27 cellular contexts compared by ENCODE assay signal in genomic region chr12:17954788-17955187, GRCh38.
DNase-seq lines count a peak whose midpoint lies in the region; ATAC-seq and TF ChIP-seq lines count a peak whose summit lies in the region.
"Had no signal": no experiment of that assay in that cellular context is flagged by ENCODE, and none has a peak within 500 bp of the region (broad histone marks: within the 10 kb centered on the region; RNA-seq: fewer than 3 reads in every experiment).

No MANE protein-coding gene starts in this region.

- no peak overlapping the region for H2AFZ ChIP-seq in neural progenitor cell (replicated peaks)

- no peaks in the 10 kb centered on the region for H3K36me3 ChIP-seq in neural progenitor cell
- H3K36me3 ChIP-seq: BLaER1, esophagus squamous epithelium, pancreas, right lobe of liver, uterus had no signal

- no peaks in the 10 kb centered on the region for H3K4me1 Mint-ChIP-seq in neural progenitor cell
- no peaks in the 10 kb centered on the region for H3K4me1 Mint-ChIP-seq in stimulated activated naive B cell treated with anti-CD40 and anti-IgM and Interleukin-4, amounts not matched to agents 10 μg/mL and 1 μg/mL and 100 μg/mL, for 72 hours
- H3K4me1 Mint-ChIP-seq in T-cell: no peaks in the 10 kb centered on the region
- H3K4me1 Mint-ChIP-seq: activated naive CD4-positive, alpha-beta T cell treated with anti-CD3 and anti-CD28 coated beads, Interleukin-2, amount 50 U/mL, for 24 hours had no signal

- H3K4me2 ChIP-seq in neural progenitor cell: no peak overlapping the region
- H3K4me2 ChIP-seq: BLaER1 had no signal

- no peaks in the 10 kb centered on the region for H3F3A ChIP-seq in neural progenitor cell (ENCODE audit: low read depth)

- H3K27ac Mint-ChIP-seq in neural progenitor cell (no peak overlapping the region), T-cell (no peak overlapping the region)
- H3K27ac Mint-ChIP-seq in stimulated activated naive B cell treated with anti-CD40 and anti-IgM and Interleukin-4, amounts not matched to agents 10 μg/mL and 1 μg/mL and 100 μg/mL, for 72 hours: no peak overlapping the region
- H3K27ac Mint-ChIP-seq: activated naive CD4-positive, alpha-beta T cell treated with anti-CD3 and anti-CD28 coated beads, Interleukin-2, amount 50 U/mL, for 24 hours; activated T-cell treated with anti-CD3 and anti-CD28 coated beads, Interleukin-2, amount 50 U/mL, for 72 hours; IgD-negative memory B cell; naive thymus-derived CD8-positive, alpha-beta T cell had no signal

- H3K4me3 Mint-ChIP-seq in neural progenitor cell (no peak overlapping the region), T-cell (no peak overlapping the region)
- H3K4me3 Mint-ChIP-seq in stimulated activated naive B cell treated with anti-CD40 and anti-IgM and Interleukin-4, amounts not matched to agents 10 μg/mL and 1 μg/mL and 100 μg/mL, for 72 hours: no peak overlapping the region
- H3K4me3 Mint-ChIP-seq: activated naive CD4-positive, alpha-beta T cell treated with anti-CD3 and anti-CD28 coated beads, Interleukin-2, amount 50 U/mL, for 24 hours; activated T-cell treated with anti-CD3 and anti-CD28 coated beads, Interleukin-2, amount 50 U/mL, for 72 hours; IgD-negative memory B cell; naive thymus-derived CD8-positive, alpha-beta T cell had no signal

- POLR2A ChIA-PET in T-cell (lab: Charles Lee): no interaction called here

- H3K9me3 Mint-ChIP-seq in neural progenitor cell: no peaks in the 10 kb centered on the region
- peaks cover 0 to 5% of the 10 kb centered on the region in 2 donors for H3K9me3 Mint-ChIP-seq in stimulated activated naive B cell treated with anti-CD40 and anti-IgM and Interleukin-4, amounts not matched to agents 10 μg/mL and 1 μg/mL and 100 μg/mL, for 72 hours
- peaks cover 2 to 14% (median 11%) of the 10 kb centered on the region in 3 donors for H3K9me3 Mint-ChIP-seq in T-cell

- H3K27ac ChIP-seq in VCaP: no peak overlapping the region
- H3K27ac ChIP-seq in neural progenitor cell: no peak overlapping the region
- H3K27ac ChIP-seq: BLaER1, esophagus squamous epithelium, pancreas, right lobe of liver, uterus had no signal

- DNase-seq in NCI-H82 (lab: John Stamatoyannopoulos, UW): peak; percentile 52
- DNase-seq in NCI-H82 treated with DMSO at 0.1 percent for 48 hours (lab: John Stamatoyannopoulos, UW; ENCODE audit: unreplicated experiment): no peak
- DNase-seq in NAMALWA (ENCODE audit: low spot score): peak; percentile 41
- peak; percentile 6 for DNase-seq in neural progenitor cell (ENCODE audit: low spot score)
- no peak for DNase-seq in stimulated activated naive B cell treated with anti-CD40 and anti-IgM and Interleukin-4, amounts not matched to agents 10 μg/mL and 1 μg/mL and 100 μg/mL, for 72 hours
- no peak for DNase-seq in NCI-H748 treated with DMSO at 0.1 percent for 48 hours (lab: John Stamatoyannopoulos, UW)
- DNase-seq in T-cell: no peak
- DNase-seq: activated T-cell treated with anti-CD3 and anti-CD28 coated beads, Interleukin-2, amount 50 U/mL, for 72 hours; aorta; effector CD8-positive, alpha-beta T cell; esophagus squamous epithelium; GF-D8; mesenchymal stem cell; MV-4-11; naive thymus-derived CD8-positive, alpha-beta T cell; NCI-H2029 treated with DMSO at 0.1 percent for 48 hours; NCI-H510A; pancreas; right lobe of liver; Right ventricle myocardium superior; T-helper 2 cell; uterus had no signal

- H3K27me3 Mint-ChIP-seq in neural progenitor cell (ENCODE audit: insufficient read depth, low read depth): no peaks in the 10 kb centered on the region
- H3K27me3 Mint-ChIP-seq in stimulated activated naive B cell treated with anti-CD40 and anti-IgM and Interleukin-4, amounts not matched to agents 10 μg/mL and 1 μg/mL and 100 μg/mL, for 72 hours: no peaks in the 10 kb centered on the region
- no peaks in the 10 kb centered on the region for H3K27me3 Mint-ChIP-seq in T-cell
- H3K27me3 Mint-ChIP-seq: activated naive CD4-positive, alpha-beta T cell treated with anti-CD3 and anti-CD28 coated beads, Interleukin-2, amount 50 U/mL, for 24 hours; IgD-negative memory B cell; naive thymus-derived CD8-positive, alpha-beta T cell had no signal

- H3K27me3 ChIP-seq in neural progenitor cell: no peaks in the 10 kb centered on the region
- H3K27me3 ChIP-seq: BLaER1, esophagus squamous epithelium, pancreas, right lobe of liver, uterus had no signal

- no peaks in the 10 kb centered on the region for H4K20me1 ChIP-seq in neural progenitor cell (ENCODE audit: low read depth)
- H4K20me1 ChIP-seq: BLaER1 had no signal

- H3K9me3 ChIP-seq in neural progenitor cell (ENCODE audit: low read depth): no peaks in the 10 kb centered on the region
- H3K9me3 ChIP-seq: BLaER1, esophagus squamous epithelium, pancreas, right lobe of liver, uterus had no signal

- no peaks in the 10 kb centered on the region for H3K4me1 ChIP-seq in neural progenitor cell
- H3K4me1 ChIP-seq: esophagus squamous epithelium, pancreas, right lobe of liver, uterus had no signal

- TF ChIP-seq CTCF in VCaP (conservative IDR thresholded peaks at IDR 0.05): peak; percentile 11; the same call in 1 of the 2 replicates
- no peak for TF ChIP-seq CTCF in neural progenitor cell (IDR thresholded peaks at IDR 0.05)

- no peak overlapping the region for H3K9ac ChIP-seq in neural progenitor cell
- H3K9ac ChIP-seq: BLaER1 had no signal

- no peak for ATAC-seq in stimulated activated naive B cell treated with anti-CD40 and anti-IgM and Interleukin-4, amounts not matched to agents 10 μg/mL and 1 μg/mL and 100 μg/mL, for 72 hours (replicated peaks)
- ATAC-seq in T-cell (replicated peaks in 1 of 4): no peak
- ATAC-seq: activated CD4-positive, CD25-positive, alpha-beta regulatory T cell treated with anti-CD3 and anti-CD28 coated beads, Interleukin-2, amount 50 U/mL, for 24 hours; activated T-cell treated with anti-CD3 and anti-CD28 coated beads, Interleukin-2, amount 50 U/mL, for 72 hours; naive thymus-derived CD8-positive, alpha-beta T cell; pancreas; right lobe of liver had no signal

- H3K4me3 ChIP-seq in neural progenitor cell: no peak overlapping the region
- H3K4me3 ChIP-seq: BLaER1, esophagus squamous epithelium, pancreas, right lobe of liver, uterus had no signal

- H3K36me3 Mint-ChIP-seq in neural progenitor cell (no peaks in the 10 kb centered on the region), T-cell (no peaks in the 10 kb centered on the region)
- H3K36me3 Mint-ChIP-seq in stimulated activated naive B cell treated with anti-CD40 and anti-IgM and Interleukin-4, amounts not matched to agents 10 μg/mL and 1 μg/mL and 100 μg/mL, for 72 hours: no peaks in the 10 kb centered on the region
- H3K36me3 Mint-ChIP-seq: activated naive CD4-positive, alpha-beta T cell treated with anti-CD3 and anti-CD28 coated beads, Interleukin-2, amount 50 U/mL, for 24 hours; IgD-negative memory B cell; naive thymus-derived CD8-positive, alpha-beta T cell had no signal

- H3K79me2 ChIP-seq in neural progenitor cell (ENCODE audit: low read depth): no peaks in the 10 kb centered on the region

- CTCF ChIA-PET in T-cell (lab: Charles Lee): no interaction called here

Comparison
In these comparisons a context has a peak if more than half of its experiments do, and no peak if none do; other contexts are left out.
1. DNase-seq: peak in NCI-H82 (single experiment), NAMALWA (single experiment) and neural progenitor cell (single experiment); none in NCI-H82 treated with DMSO at 0.1 percent for 48 hours (single experiment), stimulated activated naive B cell treated with anti-CD40 and anti-IgM and Interleukin-4, amounts not matched to agents 10 μg/mL and 1 μg/mL and 100 μg/mL, for 72 hours (single experiment), NCI-H748 treated with DMSO at 0.1 percent for 48 hours (single experiment) and T-cell (0 of 34).